ENCODE assay signal across 10 cellular contexts in the genomic region with DNA sequence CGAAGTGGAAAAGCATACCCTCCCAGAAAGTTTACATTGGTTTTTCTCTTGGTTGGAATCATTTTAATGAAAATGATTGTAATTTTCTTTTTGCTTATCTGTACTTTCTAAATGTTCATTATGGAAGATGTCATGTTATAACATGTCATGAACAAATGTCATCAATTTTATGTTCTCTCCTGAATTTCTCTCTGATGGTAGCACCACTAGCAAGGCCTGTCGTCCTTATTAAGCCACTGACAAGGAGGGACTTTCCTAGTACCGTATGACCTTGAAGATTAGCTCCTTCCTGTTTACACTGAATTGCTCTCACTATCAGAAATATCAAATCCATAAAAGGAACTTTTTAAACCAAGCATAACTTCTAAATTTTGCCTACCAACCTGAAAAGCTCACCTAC.
DNase-seq lines count a peak whose midpoint lies in the region; ATAC-seq, FAIRE-seq and TF ChIP-seq lines count a peak whose summit lies in the region.
"Had no signal": no experiment of that assay in that cellular context is flagged by ENCODE, and none has a peak within 500 bp of the region (broad histone marks: within the 10 kb centered on the region; RNA-seq: fewer than 3 reads in every experiment).

No MANE protein-coding gene starts in this region.

- FAIRE-seq in frontal cortex (lab: Jason Lieb, UNC) = no peak

- in situ Hi-C loops in gastrocnemius medialis (cut with MboI; ENCODE audit: low sequenced_read_pairs in 4 of 4) = no loop called here

- peaks cover 38% of the 10 kb centered on the region for H3K4me1 Mint-ChIP-seq in activated T-cell treated with anti-CD3 and anti-CD28 coated beads, Interleukin-2, amount 50 U/mL, for 72 hours (ENCODE audit: low read depth)
- peaks cover 59% of the 10 kb centered on the region for H3K4me1 Mint-ChIP-seq in activated B cell treated with CpG ODN at 0.5 μM for 24 hours

- POLR2A ChIA-PET in activated B cell treated with CpG ODN at 0.5 μM for 24 hours (lab: Charles Lee) = interaction anchor here (0.6 to 4.6 kb wide), 10 partner anchors 11 to 553 kb away, joined by 3 to 70 read pairs (median 5); a partner anchor contains a TSS

- peaks cover 0 to 22% of the 10 kb centered on the region in 2 donors for H3K36me3 ChIP-seq in gastrocnemius medialis

- TF ChIP-seq POLR2A in gastrocnemius medialis (IDR thresholded peaks at IDR 0.05) = no peak

- no peaks in the 10 kb centered on the region for H3K9me3 Mint-ChIP-seq in activated T-cell treated with anti-CD3 and anti-CD28 coated beads, Interleukin-2, amount 50 U/mL, for 72 hours
- no peaks in the 10 kb centered on the region for H3K9me3 Mint-ChIP-seq in activated B cell treated with CpG ODN at 0.5 μM for 24 hours

- intact Hi-C loops in activated B cell treated with CpG ODN at 0.5 μM for 24 hours (cut with micrococcal nuclease) (loop anchor here (1.0 to 5.0 kb wide), 3 partner anchors 20 to 41 kb away; no protein-coding TSS in a partner anchor), gastrocnemius medialis (cut with DNase I; ENCODE audit: low total_unique reads) (no loop called here)

- TF ChIP-seq CTCF in activated B cell treated with CpG ODN at 0.5 μM for 24 hours (IDR thresholded peaks at IDR 0.05) = no peak
- no peak for TF ChIP-seq CTCF in gastrocnemius medialis (IDR thresholded peaks at IDR 0.05 in 4 of 5, conservative IDR thresholded peaks at IDR 0.05 in 1 of 5)

- H3K36me3 Mint-ChIP-seq in activated T-cell treated with anti-CD3 and anti-CD28 coated beads, Interleukin-2, amount 50 U/mL, for 72 hours (ENCODE audit: insufficient read depth in 2 of 2) = peaks cover 3% of the 10 kb centered on the region in 2 donors
- H3K36me3 Mint-ChIP-seq in activated B cell treated with CpG ODN at 0.5 μM for 24 hours (ENCODE audit: low read depth) = peaks cover 20% of the 10 kb centered on the region

- H3K4me3 ChIP-seq in gastrocnemius medialis = no peak overlapping the region

- DNase-seq in activated T-cell treated with anti-CD3 and anti-CD28 coated beads, Interleukin-2, amount 50 U/mL, for 72 hours = no peak
- DNase-seq in activated T-cell treated with anti-CD3 and anti-CD28 coated beads, Interleukin-2, amount 50 U/mL, for 1 hour = no peak
- DNase-seq in activated B cell treated with CpG ODN at 0.5 μM for 24 hours (no peak), gastrocnemius medialis (no peak), frontal cortex (ENCODE audit: low spot score in 2 of 2) (no peak), T1000 (lab: John Stamatoyannopoulos, UW) (no peak)
- DNase-seq: Right ventricle myocardium superior had no signal

- peaks cover 28 to 30% of the 10 kb centered on the region in 2 donors for H3K4me1 ChIP-seq in gastrocnemius medialis

- peak overlapping the region in 1 of 2 donors; percentile 57 for H3K4me3 Mint-ChIP-seq in activated T-cell treated with anti-CD3 and anti-CD28 coated beads, Interleukin-2, amount 50 U/mL, for 72 hours
- H3K4me3 Mint-ChIP-seq in activated B cell treated with CpG ODN at 0.5 μM for 24 hours = peak overlapping the region; percentile 83

- no peaks in the 10 kb centered on the region for H3K9me3 ChIP-seq in gastrocnemius medialis

- CTCF ChIA-PET in activated B cell treated with CpG ODN at 0.5 μM for 24 hours (lab: Charles Lee) = interaction anchor here (1.3 to 2.0 kb wide), 2 partner anchors 41 to 99 kb away, joined by 7 to 11 read pairs; a partner anchor contains a TSS

- peak in 1 of 2 donors; percentile 51 for ATAC-seq in activated T-cell treated with anti-CD3 and anti-CD28 coated beads, Interleukin-2, amount 50 U/mL, for 72 hours (replicated peaks in 1 of 2)
- ATAC-seq in HG02642 (IDR thresholded peaks at IDR 0.05; ENCODE audit: poor library complexity, unreplicated experiment) (peak; percentile 55), activated B cell treated with CpG ODN at 0.5 μM for 24 hours (ENCODE audit: low read depth) (peak; percentile 68), gastrocnemius medialis (no peak), HG03108 (IDR thresholded peaks at IDR 0.05; ENCODE audit: unreplicated experiment) (no peak)

- no peaks in the 10 kb centered on the region for H3K27me3 ChIP-seq in gastrocnemius medialis

- H3K27me3 Mint-ChIP-seq in activated T-cell treated with anti-CD3 and anti-CD28 coated beads, Interleukin-2, amount 50 U/mL, for 72 hours (ENCODE audit: low read depth) = no peaks in the 10 kb centered on the region
- H3K27me3 Mint-ChIP-seq in activated B cell treated with CpG ODN at 0.5 μM for 24 hours = no peaks in the 10 kb centered on the region

- H3K27ac ChIP-seq in gastrocnemius medialis = peak overlapping the region; percentile 31 to 64 (median 54)
- H3K27ac ChIP-seq: HL-60 had no signal

- H3K27ac Mint-ChIP-seq in activated T-cell treated with anti-CD3 and anti-CD28 coated beads, Interleukin-2, amount 50 U/mL, for 72 hours = peak overlapping the region; percentile 89
- peak overlapping the region; percentile 87 for H3K27ac Mint-ChIP-seq in activated B cell treated with CpG ODN at 0.5 μM for 24 hours

Comparison
In these comparisons a context has a peak if more than half of its experiments do, and no peak if none do; other contexts are left out.
1. ATAC-seq: peak in HG02642 (single experiment) and activated B cell treated with CpG ODN at 0.5 μM for 24 hours (single experiment); none in gastrocnemius medialis (0 of 2) and HG03108 (single experiment).